Comparison of ENCODE assay signal across 8 cellular contexts in genomic region chr1:27601771-27602509, GRCh38. TPM values are rescaled to one million over a fixed set of nuclear protein-coding genes. Genes with fewer than 3 reads are reported as not detected.
DNase-seq lines count a peak whose midpoint lies in the region; ATAC-seq and TF ChIP-seq lines count a peak whose summit lies in the region.

No MANE protein-coding gene starts in this region.

- peak; percentile 21 for ATAC-seq in RWPE2 (ENCODE audit: low read depth)

- H3K9me3 ChIP-seq in RWPE2 (ENCODE audit: severe bottlenecking): no peaks in the 10 kb centered on the region

- no peak for DNase-seq in RWPE2 (ENCODE audit: low spot score)
- DNase-seq in epithelial cell of prostate (ENCODE audit: low read depth, low spot score): no peak
- DNase-seq in myocyte (ENCODE audit: low read depth): peak; percentile 96
- DNase-seq in CD1c-positive myeloid dendritic cell (ENCODE audit: extremely low spot score): no peak
- DNase-seq in amniotic stem cell (lab: John Stamatoyannopoulos, UW): no peak
- DNase-seq in HuH-7.5 (ENCODE audit: low spot score): no peak
- no peak for DNase-seq in DMS79 (lab: John Stamatoyannopoulos, UW)

- H3K4me3 ChIP-seq in GM12875 (ENCODE audit: low read depth, low read length) (peak overlapping the region; percentile 80), RWPE2 (ENCODE audit: severe bottlenecking) (peak overlapping the region; percentile 85)

- no peaks in the 10 kb centered on the region for H3K36me3 ChIP-seq in RWPE2 (ENCODE audit: low read depth)

- TF ChIP-seq CTCF in GM12875 (IDR thresholded peaks at IDR 0.05; ENCODE audit: borderline replicate concordance, insufficient read depth, low read depth, low read length) (no peak), RWPE2 (IDR thresholded peaks at IDR 0.05; ENCODE audit: poor library complexity, severe bottlenecking) (no peak)

- H3K27ac ChIP-seq in RWPE2 (ENCODE audit: poor library complexity, severe bottlenecking) (peak overlapping the region; percentile 77), epithelial cell of prostate (peak overlapping the region; percentile 77)

- H3K27me3 ChIP-seq in RWPE2 (ENCODE audit: insufficient read depth, poor library complexity, severe bottlenecking): no peaks in the 10 kb centered on the region

- H3K4me1 ChIP-seq in RWPE2 (ENCODE audit: insufficient read depth, poor library complexity, severe bottlenecking): peaks cover 29% of the 10 kb centered on the region

RNA-seq across cellular contexts. Expression of gene AHDC1, which starts 2.0 kb away (rescaled TPM):
- 46.6 and 55.3 TPM in 2 replicates for total RNA-seq in myocyte
- polyA plus RNA-seq in myocyte (2012): 67.3 TPM

RNA-seq across cellular contexts. Expression of gene FGR, which starts 33.0 kb away (rescaled TPM):
- 0.05 and 0.29 TPM in 2 replicates for total RNA-seq in myocyte
- polyA plus RNA-seq in myocyte (2012): not detected
